In the genomic region with DNA sequence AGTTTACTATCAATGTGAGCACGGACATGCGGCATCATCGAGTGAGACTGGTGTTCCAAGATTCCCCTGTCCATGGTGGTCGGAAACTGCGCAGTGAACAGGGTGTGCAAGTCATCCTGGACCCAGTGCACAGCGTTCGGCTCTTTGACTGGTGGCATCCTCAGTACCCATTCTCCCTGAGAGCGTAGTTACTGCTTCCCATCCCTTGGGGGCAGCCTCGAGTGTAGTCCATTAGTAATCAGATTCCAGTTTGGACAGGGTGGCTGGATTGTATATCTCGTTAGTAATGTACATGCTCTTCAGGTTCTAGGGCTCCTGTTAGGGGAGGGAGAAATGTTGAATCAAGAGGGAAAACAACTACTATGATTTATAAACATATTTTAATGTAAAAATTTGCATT, we compare ENCODE assay signal across 9 cellular contexts. TPM values are rescaled to one million over a fixed set of nuclear protein-coding genes. Genes with fewer than 3 reads are reported as not detected.
A peak's percentile ranks its signal among the peaks of the same experiment; 100 is the strongest.
DNase-seq lines count a peak whose midpoint lies in the region; ATAC-seq, FAIRE-seq and TF ChIP-seq lines count a peak whose summit lies in the region.
"Not testable (repeated sequence)": the region's sequence is repeated elsewhere in the genome, so short reads cannot be mapped to it uniquely, and the experiment has no call there.
"Had no signal": no experiment of that assay in that cellular context is flagged by ENCODE, and none has a peak within 500 bp of the region (broad histone marks: within the 10 kb centered on the region; RNA-seq: fewer than 3 reads in every experiment).

No MANE protein-coding gene starts in this region.

- intact Hi-C loops in PC-3 (cut with micrococcal nuclease); right lobe of liver (cut with DNase I): not testable (repeated sequence)

- H3K9me2 ChIP-seq in PC-3 (replicated peaks; ENCODE audit: low read length) = not testable (repeated sequence)

- not testable (repeated sequence) for TF ChIP-seq EP300 in A549 (IDR thresholded peaks at IDR 0.05)

- not testable (repeated sequence) for H3K36me3 Mint-ChIP-seq in glutamatergic neuron (ENCODE audit: unreplicated experiment)

- ATAC-seq in A549 = peak; percentile 55 to 72; a peak in 5 of 6 replicates
- peak; percentile 36; the same call in 1 of the 2 replicates for ATAC-seq in PC-3
- peak; percentile 42 to 68 (median 54) for ATAC-seq in right lobe of liver

- POLR2A ChIA-PET in A549 (lab: Yijun Ruan, JAX) = not testable (repeated sequence)
- POLR2A ChIA-PET in HEK293 (lab: Yijun Ruan, JAX) = interaction anchor here (1.0 kb wide), 1 partner anchor 16 kb away, joined by 3 read pairs; no protein-coding TSS in a partner anchor
- POLR2A ChIA-PET in PC-3 (lab: Charles Lee; ENCODE audit: unreplicated experiment) = interaction anchor here (0.6 kb wide), 1 partner anchor 16 kb away, joined by 4 read pairs; a partner anchor contains a TSS

- not testable (repeated sequence) for H3K4me3 Mint-ChIP-seq in glutamatergic neuron (ENCODE audit: unreplicated experiment)

- not testable (repeated sequence) for H3K4me1 ChIP-seq in A549; HEK293 (ENCODE audit: control insufficient read depth, insufficient read depth, low read length); PC-3 (ENCODE audit: insufficient read depth, low read length); right lobe of liver

- not testable (repeated sequence) for H3F3A ChIP-seq in PC-3 (ENCODE audit: low read length, unreplicated experiment)

- not testable (repeated sequence) for H3K27me3 Mint-ChIP-seq in glutamatergic neuron (ENCODE audit: unreplicated experiment)

- TF ChIP-seq CTCF in A549 (IDR thresholded peaks at IDR 0.05); HEK293 (tag by site-specific recombination; IDR thresholded peaks at IDR 0.05); PC-3 (conservative IDR thresholded peaks at IDR 0.05; ENCODE audit: low read depth, low read length); bronchial epithelial cell (IDR thresholded peaks at IDR 0.05; ENCODE audit: insufficient read depth, low read length, severe bottlenecking); right lobe of liver (IDR thresholded peaks at IDR 0.05): not testable (repeated sequence)
- TF ChIP-seq CTCF in VCaP (conservative IDR thresholded peaks at IDR 0.05) (peak; percentile 28; the same call in 1 of the 2 replicates), glutamatergic neuron (IDR thresholded peaks at IDR 0.05; ENCODE audit: partially characterized antibody, unreplicated experiment) (peak; percentile 25)

- H3K27ac Mint-ChIP-seq in glutamatergic neuron (ENCODE audit: unreplicated experiment) = not testable (repeated sequence)

- H3K79me2 ChIP-seq in PC-3 (ENCODE audit: low read length) = not testable (repeated sequence)

- not testable (repeated sequence) for H3K4me2 ChIP-seq in A549; PC-3 (ENCODE audit: low read length)

- not testable (repeated sequence) for H3K27ac ChIP-seq in A549; HEK293 (ENCODE audit: extremely low read depth, low read depth, low read length); PC-3 (ENCODE audit: low read length); VCaP; right lobe of liver

- not testable (repeated sequence) for TF ChIP-seq RAD21 in A549 (conservative IDR thresholded peaks at IDR 0.05 in 1 of 2, IDR thresholded peaks at IDR 0.05 in 1 of 2)

- 50% methylated on average over 4 of the region's 10 CpGs for WGBS in A549 (ENCODE audit: missing lambda C conversion rate)
- 100% methylated on average over 3 of the region's 10 CpGs for WGBS in right lobe of liver (ENCODE audit: insufficient coverage, low coverage, low lambda C conversion rate, missing lambda C conversion rate)

- not testable (repeated sequence) for H3K4me3 ChIP-seq in A549; HEK293 (ENCODE audit: low read depth, low read length); PC-3 (ENCODE audit: low read length); bronchial epithelial cell (ENCODE audit: low read depth, low read length); right lobe of liver

- H4K20me1 ChIP-seq in PC-3 (ENCODE audit: low read length) = not testable (repeated sequence)

- H3K27me3 ChIP-seq in PC-3 (ENCODE audit: low read length); bronchial epithelial cell (ENCODE audit: control insufficient read depth, insufficient read depth, low read length); right lobe of liver: not testable (repeated sequence)

- peaks cover 10% of the 10 kb centered on the region for H3K4me1 Mint-ChIP-seq in glutamatergic neuron (ENCODE audit: low read depth, unreplicated experiment)

- H3K9me3 Mint-ChIP-seq in glutamatergic neuron (ENCODE audit: unreplicated experiment) = not testable (repeated sequence)

- TF ChIP-seq POLR2A in A549 (IDR thresholded peaks at IDR 0.05; ENCODE audit: low read length); GM12891 (IDR thresholded peaks at IDR 0.05; ENCODE audit: low read depth, low read length); right lobe of liver (IDR thresholded peaks at IDR 0.05): not testable (repeated sequence)

- DNase-seq in A549 (ENCODE audit: low read depth in 1 of 2, low spot score in 1 of 2); GM12891 (ENCODE audit: insufficient read length, low spot score); PC-3; bronchial epithelial cell (ENCODE audit: low read depth); glutamatergic neuron; right lobe of liver: not testable (repeated sequence)

- CTCF ChIA-PET in A549 (lab: Yijun Ruan, JAX) (interaction anchor here (1.0 to 2.8 kb wide), 9 partner anchors 9 to 246 kb away, joined by 3 to 14 read pairs (median 7); no protein-coding TSS in a partner anchor), HEK293 (lab: Yijun Ruan, JAX) (interaction anchor here (0.7 to 2.8 kb wide), 4 partner anchors 11 to 841 kb away, joined by 3 to 18 read pairs (median 4); no protein-coding TSS in a partner anchor)
- CTCF ChIA-PET in PC-3 (lab: Charles Lee) = not testable (repeated sequence)

- H3K9ac ChIP-seq in PC-3 (ENCODE audit: low read length) = not testable (repeated sequence)

- FAIRE-seq in A549 (lab: Jason Lieb, UNC) = not testable (repeated sequence)
- peak; percentile 71 for FAIRE-seq in GM12891 (lab: Jason Lieb, UNC)
- peak; percentile 43 for FAIRE-seq in bronchial epithelial cell (lab: Jason Lieb, UNC)

- not testable (repeated sequence) for H3K9me3 ChIP-seq in A549; HEK293 (ENCODE audit: control insufficient read depth, insufficient read depth, low read depth, low read length); PC-3 (ENCODE audit: low read length); right lobe of liver

- H3K36me3 ChIP-seq in HEK293 (ENCODE audit: control insufficient read depth in 2 of 2, insufficient read depth in 1 of 2, low read length in 2 of 2) (peaks cover 31 to 67% of the 10 kb centered on the region in 2 experiments), PC-3 (ENCODE audit: low read depth, low read length) (peaks cover 50% of the 10 kb centered on the region), bronchial epithelial cell (ENCODE audit: control insufficient read depth, insufficient read depth, low read length) (peaks cover 12% of the 10 kb centered on the region), right lobe of liver (peaks cover 11 to 59% (median 31%) of the 10 kb centered on the region in 4 donors)

- BruUV-seq in PC-3 (replicated peaks; lab: Mats Ljungman, UMichigan) = not testable (repeated sequence)

- not testable (repeated sequence) for H2AFZ ChIP-seq in PC-3 (ENCODE audit: low read length)

RNA-seq across cellular contexts. Expression of a gene that starts 3.4 kb away (rescaled TPM):
- polyA plus RNA-seq in A549 (2011; rRNA removed) (0.47 and 1.0 TPM in 2 replicates), A549 (2017; fragmentation: RNase III; extraction: RNeasy Plus Mini Kit Qiagen cat#74134 plus additional on column Dnase treatment) (0.33 to 0.63 TPM (median 0.44 TPM) in 3 replicates)
- polyA plus RNA-seq in A549 (2012; cell fraction: cytosol; rRNA removed) = 0.45 and 0.60 TPM in 2 replicates
- 2.9 and 3.3 TPM in 2 replicates for polyA plus RNA-seq in A549 (2012; cell fraction: nucleus; rRNA removed)
- polyA minus RNA-seq in A549 (2011; rRNA and poly(A)+ RNA removed) = 0.73 and 1.6 TPM in 2 replicates
- polyA plus RNA-seq in GM12891 (2012; ENCODE audit: low read depth, missing spikeins) = 21.6 TPM
- total RNA-seq in PC-3 (2014; rRNA removed) (3.4 and 12.1 TPM in 2 replicates), bronchial epithelial cell (4.2 and 9.2 TPM in 2 replicates), glutamatergic neuron (ENCODE audit: unreplicated experiment) (74.7 TPM), right lobe of liver (1 to 10 TPM in 1 of 6 experiments, under 1 TPM in 4, not detected in 1; 0.18 to 5.5 (median 0.49) TPM)
- polyA plus RNA-seq: CD4-positive, alpha-beta memory T cell had no signal

RNA-seq across cellular contexts. Expression of a gene that starts 15.7 kb away (rescaled TPM):
- polyA plus RNA-seq in A549 (2011; rRNA removed) (114 and 123 TPM in 2 replicates), A549 (2017; fragmentation: RNase III; extraction: RNeasy Plus Mini Kit Qiagen cat#74134 plus additional on column Dnase treatment) (46.3 to 49.4 TPM (median 48.4 TPM) in 3 replicates)
- 61.0 and 67.8 TPM in 2 replicates for polyA plus RNA-seq in A549 (2012; cell fraction: cytosol; rRNA removed)
- polyA plus RNA-seq in A549 (2012; cell fraction: nucleus; rRNA removed) = 40.6 and 60.6 TPM in 2 replicates
- polyA minus RNA-seq in A549 (2011; rRNA and poly(A)+ RNA removed) = 107 and 128 TPM in 2 replicates
- polyA plus RNA-seq in GM12891 (2012; ENCODE audit: low read depth, missing spikeins) = 47.6 TPM
- total RNA-seq in PC-3 (2014; rRNA removed) (119 and 122 TPM in 2 replicates), bronchial epithelial cell (102 and 126 TPM in 2 replicates), glutamatergic neuron (ENCODE audit: unreplicated experiment) (61.5 TPM), right lobe of liver (10 to 100 TPM; 21.4 to 38.1 (median 31.0) TPM)

RNA-seq across cellular contexts. Expression of a gene that starts 55.8 kb away (rescaled TPM):
- polyA plus RNA-seq in A549 (2011; rRNA removed) = 15.9 and 19.0 TPM in 2 replicates
- polyA plus RNA-seq in A549 (2012; cell fraction: cytosol; rRNA removed) = 14.2 and 15.8 TPM in 2 replicates
- 18.7 and 19.8 TPM in 2 replicates for polyA plus RNA-seq in A549 (2012; cell fraction: nucleus; rRNA removed)
- polyA plus RNA-seq in A549 (2017; fragmentation: RNase III; extraction: RNeasy Plus Mini Kit Qiagen cat#74134 plus additional on column Dnase treatment) = 16.5 to 19.3 TPM (median 19.3 TPM) in 3 replicates
- 13.1 and 19.2 TPM in 2 replicates for polyA minus RNA-seq in A549 (2011; rRNA and poly(A)+ RNA removed)
- polyA plus RNA-seq in GM12891 (2012; ENCODE audit: low read depth, missing spikeins) = 12.9 TPM
- 58.7 and 66.2 TPM in 2 replicates for total RNA-seq in PC-3 (2014; rRNA removed)
- total RNA-seq in bronchial epithelial cell = 101 and 112 TPM in 2 replicates
- total RNA-seq in glutamatergic neuron (ENCODE audit: unreplicated experiment) = 89.1 TPM
- 10 to 100 TPM; 29.6 to 42.7 (median 36.4) TPM for total RNA-seq in right lobe of liver
